ENCODE assay signal across 1 cellular context in genomic region chr22:37510046-37510445, GRCh38.
TF ChIP-seq lines count a peak whose summit lies in the region.

No MANE protein-coding gene starts in this region.

TF ChIP-seq in IMR-90, 13 proteins besides CTCF, POLR2A, EP300 and RAD21:
- no peak for TF ChIP-seq CEBPB (IDR thresholded peaks at IDR 0.05; ENCODE audit: low read depth, low read length)
- no peak for TF ChIP-seq BHLHE40 (IDR thresholded peaks at IDR 0.05; ENCODE audit: low read depth, low read length)
- TF ChIP-seq NFE2L2 (IDR thresholded peaks at IDR 0.05; ENCODE audit: low read depth, low read length): no peak
- no peak for TF ChIP-seq USF2 (IDR thresholded peaks at IDR 0.05; ENCODE audit: low read depth, low read length)
- TF ChIP-seq SMC3 (IDR thresholded peaks at IDR 0.05; ENCODE audit: low read depth, low read length): no peak
- no peak for TF ChIP-seq MAFK (IDR thresholded peaks at IDR 0.05; ENCODE audit: low read depth, low read length)
- no peak for TF ChIP-seq RFX5 (IDR thresholded peaks at IDR 0.05; ENCODE audit: low read depth, low read length)
- TF ChIP-seq RCOR1 (IDR thresholded peaks at IDR 0.05; ENCODE audit: insufficient replicate concordance, low read length): no peak
- TF ChIP-seq ELK1 (IDR thresholded peaks at IDR 0.05; ENCODE audit: borderline replicate concordance, low read depth, low read length): no peak
- TF ChIP-seq MXI1 (IDR thresholded peaks at IDR 0.05; ENCODE audit: borderline replicate concordance, low read depth, low read length): no peak
